ENCODE assay signal across 17 cellular contexts in genomic region chr11:129608711-129609110, GRCh38.
DNase-seq lines count a peak whose midpoint lies in the region; ATAC-seq, FAIRE-seq and TF ChIP-seq lines count a peak whose summit lies in the region.
"Had no signal": no experiment of that assay in that cellular context is flagged by ENCODE, and none has a peak within 500 bp of the region (broad histone marks: within the 10 kb centered on the region; RNA-seq: fewer than 3 reads in every experiment).

No MANE protein-coding gene starts in this region.

- TF ChIP-seq CTCF in MCF 10A (IDR thresholded peaks at IDR 0.05; ENCODE audit: unreplicated experiment) (no peak), breast epithelium (IDR thresholded peaks at IDR 0.05) (no peak), bronchial epithelial cell (IDR thresholded peaks at IDR 0.05; ENCODE audit: insufficient read depth, low read length, severe bottlenecking) (no peak), esophagus squamous epithelium (IDR thresholded peaks at IDR 0.05) (no peak)

- H3K27me3 ChIP-seq in breast epithelium (no peaks in the 10 kb centered on the region), bronchial epithelial cell (ENCODE audit: control insufficient read depth, insufficient read depth, low read length) (no peaks in the 10 kb centered on the region), esophagus squamous epithelium (no peaks in the 10 kb centered on the region)

- ATAC-seq in HG03457 (IDR thresholded peaks at IDR 0.05; ENCODE audit: unreplicated experiment), result no peak

- H3K4me3 Mint-ChIP-seq in MCF 10A (ENCODE audit: unreplicated experiment), result no peak overlapping the region
- H3K4me3 Mint-ChIP-seq: CD14-positive monocyte; CD8-positive, alpha-beta memory T cell; HFFc6 had no signal

- H3K27ac ChIP-seq in breast epithelium, result no peak overlapping the region
- H3K27ac ChIP-seq in esophagus squamous epithelium, result peak overlapping the region; percentile 75 to 90 (median 81)
- H3K27ac ChIP-seq: 22Rv1 had no signal

- H3K9me3 ChIP-seq in breast epithelium (no peaks in the 10 kb centered on the region), esophagus squamous epithelium (no peaks in the 10 kb centered on the region)
- H3K9me3 ChIP-seq: Caco-2, HAP-1 had no signal

- BruUV-seq in MCF 10A (replicated peaks; lab: Mats Ljungman, UMichigan), result no TSS peak

- DNase-seq in MCF 10A (ENCODE audit: unreplicated experiment) (peak; percentile 82), breast epithelium (ENCODE audit: low spot score in 2 of 2) (no peak), bronchial epithelial cell (ENCODE audit: low read depth) (peak; percentile 84), esophagus squamous epithelium (lab: John Stamatoyannopoulos, UW) (no peak), renal cortical epithelial cell (ENCODE audit: low read depth) (peak; percentile 11), mucosa of gallbladder (ENCODE audit: low spot score) (no peak)
- DNase-seq in stimulated activated CD4-positive, alpha-beta T cell treated with anti-CD3 and anti-CD28 coated beads, Interleukin-2, amount 100 ng/mL, for 24 hours, result no peak
- DNase-seq: Caco-2; CD8-positive, alpha-beta memory T cell; DND-41; GF-D8; HFFc6 had no signal

- H3K36me3 ChIP-seq in breast epithelium (no peaks in the 10 kb centered on the region), bronchial epithelial cell (ENCODE audit: control insufficient read depth, insufficient read depth, low read length) (no peaks in the 10 kb centered on the region), esophagus squamous epithelium (no peaks in the 10 kb centered on the region)
- H3K36me3 ChIP-seq: HAP-1 had no signal

- no peak for TF ChIP-seq POLR2A in breast epithelium (IDR thresholded peaks at IDR 0.05)
- TF ChIP-seq POLR2A in esophagus squamous epithelium (IDR thresholded peaks at IDR 0.05), result no peak

- H3K9me3 Mint-ChIP-seq in MCF 10A (ENCODE audit: unreplicated experiment), result no peaks in the 10 kb centered on the region
- H3K9me3 Mint-ChIP-seq: CD8-positive, alpha-beta memory T cell; HFFc6 had no signal

- no peak overlapping the region for H3K27ac Mint-ChIP-seq in MCF 10A (ENCODE audit: low read depth, unreplicated experiment)
- H3K27ac Mint-ChIP-seq: CD8-positive, alpha-beta memory T cell; HFFc6 had no signal

- CTCF ChIA-PET in MCF 10A (lab: Yijun Ruan, JAX), result interaction anchor here (0.6 to 3.2 kb wide), 5 partner anchors 142 to 781 kb away, joined by 3 to 15 read pairs (median 3); partner anchors contain the start of gene BARX2

- H3K4me3 ChIP-seq in breast epithelium, result no peak overlapping the region
- no peak overlapping the region for H3K4me3 ChIP-seq in bronchial epithelial cell (ENCODE audit: low read depth, low read length)
- no peak overlapping the region for H3K4me3 ChIP-seq in esophagus squamous epithelium
- H3K4me3 ChIP-seq: HAP-1 had no signal

- intact Hi-C loops in MCF 10A (cut with micrococcal nuclease) (no loop called here), breast epithelium (cut with DNase I; ENCODE audit: low total_unique reads) (no loop called here), esophagus squamous epithelium (cut with DNase I) (no loop called here)

- POLR2A ChIA-PET in MCF 10A (lab: Yijun Ruan, JAX), result interaction anchor here (0.5 to 1.1 kb wide), 4 partner anchors 10 to 226 kb away, joined by 3 to 6 read pairs (median 4); no protein-coding TSS in a partner anchor

- FAIRE-seq in bronchial epithelial cell (lab: Jason Lieb, UNC), result peak; percentile 76
- FAIRE-seq: H1 had no signal

- no peaks in the 10 kb centered on the region for H3K27me3 Mint-ChIP-seq in MCF 10A (ENCODE audit: insufficient read depth, unreplicated experiment)

- peaks cover 0 to 4% of the 10 kb centered on the region in 2 donors for H3K4me1 ChIP-seq in breast epithelium
- H3K4me1 ChIP-seq in esophagus squamous epithelium, result peaks cover 34 to 86% (median 35%) of the 10 kb centered on the region in 3 donors
- H3K4me1 ChIP-seq: Caco-2, HAP-1 had no signal

- no peaks in the 10 kb centered on the region for H3K36me3 Mint-ChIP-seq in MCF 10A (ENCODE audit: insufficient read depth, unreplicated experiment)
- H3K36me3 Mint-ChIP-seq: CD14-positive monocyte; CD8-positive, alpha-beta memory T cell had no signal

- 33 to 48% methylated on average over 5 to 6 of the region's 6 CpGs for WGBS in esophagus squamous epithelium, 2 donors

- no peaks in the 10 kb centered on the region for H3K4me1 Mint-ChIP-seq in MCF 10A (ENCODE audit: insufficient read depth, unreplicated experiment)
- H3K4me1 Mint-ChIP-seq: CD14-positive monocyte; CD8-positive, alpha-beta memory T cell had no signal

Comparison
In these comparisons a context has a peak if more than half of its experiments do, and no peak if none do; other contexts are left out.
1. DNase-seq: peak in MCF 10A (single experiment), bronchial epithelial cell (single experiment) and renal cortical epithelial cell (single experiment); none in breast epithelium (0 of 2), esophagus squamous epithelium (single experiment), mucosa of gallbladder (single experiment) and stimulated activated CD4-positive, alpha-beta T cell treated with anti-CD3 and anti-CD28 coated beads, Interleukin-2, amount 100 ng/mL, for 24 hours (0 of 2).
2. H3K27ac ChIP-seq: peak in esophagus squamous epithelium (4 of 4); none in breast epithelium (0 of 2).